In genomic region chr5:75952963-75953362, GRCh38 we compare ENCODE assay signal across 28 cellular contexts.
"Had no signal": no experiment of that assay in that cellular context is flagged by ENCODE, and none has a peak within 500 bp of the region (broad histone marks: within the 10 kb centered on the region; RNA-seq: fewer than 3 reads in every experiment).

No MANE protein-coding gene starts in this region.

- H3K27ac ChIP-seq: adrenal gland, body of pancreas, brain microvascular endothelial cell, breast epithelium, VCaP had no signal

- DNase-seq: activated B cell treated with CpG ODN at 0.5 μM for 24 hours; activated CD4-positive, alpha-beta memory T cell treated with anti-CD3 and anti-CD28 coated beads for 36 hours; activated CD4-positive, alpha-beta T cell treated with anti-CD3 and anti-CD28 coated beads for 4 hours; activated CD4-positive, alpha-beta T cell treated with anti-CD3 and anti-CD28 coated beads, Interleukin-2, amount 10 ng/mL, durations not matched to agents 24 days and 14 days; activated CD4-positive, alpha-beta T cell treated with anti-CD3 and anti-CD28 coated beads, Interleukin-2, amount 50 U/mL, for 1 hour; activated CD4-positive, alpha-beta T cell treated with anti-CD3 and anti-CD28 coated beads, Interleukin-2, amount 50 U/mL, for 4 hours; activated CD4-positive, CD25-positive, alpha-beta regulatory T cell treated with anti-CD3 and anti-CD28 coated beads, Interleukin-2, amount 50 U/mL, for 72 hours; activated CD8-positive, alpha-beta memory T cell treated with anti-CD3 and anti-CD28 coated beads, Interleukin-2, amount 50 U/mL, for 4 hours; activated CD8-positive, alpha-beta T cell treated with anti-CD3 and anti-CD28 coated beads for 36 hours; activated effector memory CD4-positive, alpha-beta T cell treated with anti-CD3 and anti-CD28 coated beads, Interleukin-2, amount 50 U/mL, for 16 hours; activated gamma-delta T cell treated with Interleukin-2 at 50 U/mL for 16 hours; activated naive CD4-positive, alpha-beta T cell; activated naive CD4-positive, alpha-beta T cell treated with anti-CD3 and anti-CD28 coated beads for 36 hours; activated naive CD4-positive, alpha-beta T cell treated with anti-CD3 and anti-CD28 coated beads, Interleukin-2, amount 50 U/mL, for 16 hours; activated naive CD8-positive, alpha-beta T cell treated with anti-CD3 and anti-CD28 coated beads for 36 hours; activated T-cell treated with anti-CD3 and anti-CD28 coated beads for 4 hours; activated T-cell treated with anti-CD3 and anti-CD28 coated beads, Interleukin-2, amount 50 U/mL, for 1 hour; activated T-cell treated with anti-CD3 and anti-CD28 coated beads, Interleukin-2, amount 50 U/mL, for 4 hours; activated T-cell treated with anti-CD3 and anti-CD28 coated beads, Interleukin-2, amount 50 U/mL, for 72 hours; adrenal gland; amniotic stem cell; aorta; body of pancreas; brain microvascular endothelial cell; central memory CD4-positive, alpha-beta T cell; T-helper 9 cell had no signal

- H3K9me3 ChIP-seq: adrenal gland, body of pancreas had no signal

- H3K36me3 ChIP-seq: adrenal gland, brain microvascular endothelial cell, breast epithelium had no signal

- H3K4me3 ChIP-seq: adrenal gland, body of pancreas, breast epithelium had no signal
